Comparison of ENCODE assay signal across 19 cellular contexts in genomic region chr2:47147011-47147410, GRCh38. TPM values are rescaled to one million over a fixed set of nuclear protein-coding genes. Genes with fewer than 3 reads are reported as not detected.
DNase-seq lines count a peak whose midpoint lies in the region; ATAC-seq and TF ChIP-seq lines count a peak whose summit lies in the region.
"Had no signal": no experiment of that assay in that cellular context is flagged by ENCODE, and none has a peak within 500 bp of the region (broad histone marks: within the 10 kb centered on the region; RNA-seq: fewer than 3 reads in every experiment).

No MANE protein-coding gene starts in this region.

- in situ Hi-C loops in Caki2 (cut with HindIII; ENCODE audit: low pct_unique_long_range_greater_than_20kb, low sequenced_read_pairs) (no loop called here), Panc1 (cut with HindIII; ENCODE audit: low pct_unique_long_range_greater_than_20kb, low sequenced_read_pairs) (no loop called here)

- H3K4me1 Mint-ChIP-seq in endothelial cell (ENCODE audit: unreplicated experiment): no peaks in the 10 kb centered on the region
- H3K4me1 Mint-ChIP-seq: CD14-positive monocyte; CD4-positive, alpha-beta memory T cell; CD8-positive, alpha-beta memory T cell had no signal

- no peaks in the 10 kb centered on the region for H3K9me3 Mint-ChIP-seq in endothelial cell (ENCODE audit: unreplicated experiment)
- H3K9me3 Mint-ChIP-seq: CD4-positive, alpha-beta memory T cell had no signal

- ATAC-seq in Panc1: peak; percentile 36; the same call in 1 of the 2 replicates

- no peak overlapping the region for H3K27ac Mint-ChIP-seq in endothelial cell (ENCODE audit: unreplicated experiment)
- H3K27ac Mint-ChIP-seq: CD14-positive monocyte; CD4-positive, alpha-beta memory T cell; CD4-positive, CD25-positive, alpha-beta regulatory T cell; CD8-positive, alpha-beta memory T cell had no signal

- no TSS peak for BruUV-seq in Panc1 (replicated peaks; lab: Mats Ljungman, UMichigan)

- CTCF ChIA-PET in Panc1 (lab: Charles Lee): no interaction called here

- H3K4me3 Mint-ChIP-seq in endothelial cell (ENCODE audit: unreplicated experiment): no peak overlapping the region
- H3K4me3 Mint-ChIP-seq: CD14-positive monocyte; CD4-positive, alpha-beta memory T cell; CD4-positive, CD25-positive, alpha-beta regulatory T cell; CD8-positive, alpha-beta memory T cell had no signal

- intact Hi-C loops in Panc1 (cut with micrococcal nuclease; ENCODE audit: unreplicated experiment): no loop called here

- H3K27ac ChIP-seq in Panc1 (ENCODE audit: low read length): no peak overlapping the region
- H3K27ac ChIP-seq: BLaER1 had no signal

- DNase-seq in Caki2 (ENCODE audit: low read depth): peak; percentile 81
- no peak for DNase-seq in Panc1 (ENCODE audit: low read depth, low spot score)
- peak; percentile 72 for DNase-seq in kidney tubule cell (ENCODE audit: low spot score)
- no peak for DNase-seq in activated T-cell treated with anti-CD3 and anti-CD28 coated beads for 4 hours
- DNase-seq in endothelial cell (ENCODE audit: low spot score): no peak
- no peak for DNase-seq in activated naive CD4-positive, alpha-beta T cell treated with Interleukin-2 at 50 U/mL for 16 hours
- DNase-seq: 8988T; ACHN; BE2C; C1 segment of cervical spinal cord; Calu3; CD4-positive, alpha-beta memory T cell; CD4-positive, CD25-positive, alpha-beta regulatory T cell; CD8-positive, alpha-beta memory T cell; COR-L47; DMS79 treated with DMSO at 0.1 percent for 48 hours; GF-D8 had no signal

- H3K9me3 ChIP-seq in Panc1 (ENCODE audit: control insufficient read depth, insufficient read depth, low read depth, low read length): no peaks in the 10 kb centered on the region
- H3K9me3 ChIP-seq: BE2C, BLaER1 had no signal

- no peak overlapping the region for H3K4me3 ChIP-seq in Panc1 (ENCODE audit: low read depth in 2 of 2, low read length in 2 of 2)
- H3K4me3 ChIP-seq: BLaER1 had no signal

- POLR2A ChIA-PET in Panc1 (lab: Charles Lee): no interaction called here

- H3K36me3 Mint-ChIP-seq in endothelial cell (ENCODE audit: low read depth, unreplicated experiment): peaks cover 26% of the 10 kb centered on the region

- no peaks in the 10 kb centered on the region for H3K27me3 Mint-ChIP-seq in endothelial cell (ENCODE audit: unreplicated experiment)
- H3K27me3 Mint-ChIP-seq: CD4-positive, alpha-beta memory T cell; CD4-positive, CD25-positive, alpha-beta regulatory T cell; CD8-positive, alpha-beta memory T cell had no signal

- H3K36me3 ChIP-seq in Panc1 (ENCODE audit: control insufficient read depth, insufficient read depth, low read length): peaks cover 19% of the 10 kb centered on the region; the same call in 1 of the 2 replicates

- no peaks in the 10 kb centered on the region for H3K27me3 ChIP-seq in Panc1 (ENCODE audit: control insufficient read depth, insufficient read depth, low read length)
- H3K27me3 ChIP-seq: BE2C, BLaER1 had no signal

- no peak for TF ChIP-seq CTCF in Panc1 (IDR thresholded peaks at IDR 0.05)
- TF ChIP-seq CTCF in endothelial cell (IDR thresholded peaks at IDR 0.05; ENCODE audit: unreplicated experiment): no peak

- no peaks in the 10 kb centered on the region for H3K4me1 ChIP-seq in Panc1 (ENCODE audit: control insufficient read depth, insufficient read depth, low read length)
- H3K4me1 ChIP-seq: BE2C, BLaER1 had no signal

RNA-seq across cellular contexts. Expression of gene STPG4, which starts 8.1 kb away (rescaled TPM):
- total RNA-seq in Caki2 (2014; rRNA removed; shearing (Covaris generic); ENCODE audit: low replicate concordance): 0.37 and 3.2 TPM in 2 replicates
- total RNA-seq in Panc1 (2021; ENCODE audit: unreplicated experiment) (0.36 TPM), endothelial cell (ENCODE audit: unreplicated experiment) (not detected)
- not detected for polyA plus RNA-seq in Panc1 (2012; ENCODE audit: insufficient read length)
- total RNA-seq: CD8-positive, alpha-beta memory T cell had no signal
- polyA plus RNA-seq: CD4-positive, alpha-beta memory T cell; CD4-positive, CD25-positive, alpha-beta regulatory T cell; CD8-positive, alpha-beta memory T cell had no signal

RNA-seq across cellular contexts. Expression of gene CALM2, which starts 29.3 kb away (rescaled TPM):
- 953 and 1,027 TPM in 2 replicates for total RNA-seq in Caki2 (2014; rRNA removed; shearing (Covaris generic); ENCODE audit: low replicate concordance)
- total RNA-seq in Panc1 (2021; ENCODE audit: unreplicated experiment): 705 TPM
- 531 TPM for polyA plus RNA-seq in Panc1 (2012; ENCODE audit: insufficient read length)
- total RNA-seq in endothelial cell (ENCODE audit: unreplicated experiment): 422 TPM

Comparison
In these comparisons a context has a peak if more than half of its experiments do, and no peak if none do; other contexts are left out.
1. DNase-seq: peak in Caki2 (single experiment) and kidney tubule cell (single experiment); none in Panc1 (single experiment), activated T-cell treated with anti-CD3 and anti-CD28 coated beads for 4 hours (single experiment), endothelial cell (single experiment) and activated naive CD4-positive, alpha-beta T cell treated with Interleukin-2 at 50 U/mL for 16 hours (single experiment).